Comparison of ENCODE assay signal across 37 cellular contexts in the genomic region with DNA sequence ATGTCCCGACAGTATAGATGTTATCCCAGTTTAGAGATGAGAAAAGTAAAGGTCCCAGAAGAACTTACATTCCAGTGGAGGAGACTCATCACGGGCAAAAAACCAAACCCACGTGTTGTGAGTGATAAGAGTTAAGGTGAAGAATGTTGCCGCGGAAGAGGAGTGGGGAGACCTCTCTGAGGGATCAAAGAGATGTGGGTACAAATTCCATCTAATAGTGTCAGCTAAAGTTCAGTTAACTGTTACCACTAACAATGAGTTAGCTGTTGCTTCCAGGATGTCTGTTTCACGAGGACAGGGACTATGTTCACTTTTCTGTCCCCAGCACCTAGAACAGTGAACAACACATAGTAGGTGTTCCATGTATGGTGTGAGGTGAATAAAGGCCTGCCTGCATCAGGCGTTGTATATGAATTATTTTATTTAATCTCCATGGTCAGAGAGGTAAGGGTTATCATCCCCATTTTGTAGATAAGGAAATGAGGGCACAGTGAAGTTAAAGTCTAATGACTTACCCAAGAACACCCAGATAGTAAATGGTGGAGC. TPM values are rescaled to one million over a fixed set of nuclear protein-coding genes. Genes with fewer than 3 reads are reported as not detected.
"Had no signal": no experiment of that assay in that cellular context is flagged by ENCODE, and none has a peak within 500 bp of the region (broad histone marks: within the 10 kb centered on the region; RNA-seq: fewer than 3 reads in every experiment).

No MANE protein-coding gene starts in this region.

- H3K27me3 Mint-ChIP-seq: activated B cell treated with CpG ODN at 0.5 μM for 24 hours; activated CD4-positive, alpha-beta memory T cell treated with anti-CD3 and anti-CD28 coated beads for 36 hours; activated CD4-positive, alpha-beta T cell treated with anti-CD3 and anti-CD28 coated beads, Interleukin-2, amount 10 ng/mL, durations not matched to agents 24 days and 14 days; activated CD8-positive, alpha-beta T cell treated with anti-CD3 and anti-CD28 coated beads for 36 hours; activated naive CD8-positive, alpha-beta T cell treated with anti-CD3 and anti-CD28 coated beads for 36 hours; activated T-helper 17 cell treated with anti-CD3 and anti-CD28 coated beads, Interleukin-2, amount 50 U/mL, for 72 hours had no signal

- H3K27ac Mint-ChIP-seq: activated B cell treated with CpG ODN at 0.5 μM for 24 hours; activated CD4-positive, alpha-beta memory T cell treated with anti-CD3 and anti-CD28 coated beads for 36 hours; activated CD4-positive, alpha-beta T cell treated with anti-CD3 and anti-CD28 coated beads, Interleukin-2, amount 10 ng/mL, durations not matched to agents 24 days and 14 days; activated CD8-positive, alpha-beta T cell treated with anti-CD3 and anti-CD28 coated beads for 36 hours; activated naive CD4-positive, alpha-beta T cell treated with anti-CD3 and anti-CD28 coated beads for 36 hours; activated naive CD4-positive, alpha-beta T cell treated with anti-CD3 and anti-CD28 coated beads, Interleukin-2, amount 50 U/mL, for 72 hours; activated naive CD8-positive, alpha-beta T cell treated with anti-CD3 and anti-CD28 coated beads for 36 hours; activated T-cell treated with anti-CD3 and anti-CD28 coated beads, Interleukin-2, amount 50 U/mL, for 72 hours; activated T-helper 1 cell treated with anti-CD3 and anti-CD28 coated beads, Interleukin-12 subunit alpha, Interleukin-12 subunit beta, Interleukin-2, Interleukin-4 antibody, amounts not matched to agents 30 ng/mL and 10 ng/mL and 1 ng/mL, durations not matched to agents 14 hours and 24 hours and 36 hours; activated T-helper 17 cell treated with anti-CD3 and anti-CD28 coated beads, Interleukin-2, amount 50 U/mL, for 72 hours; brain; T-helper 1 cell treated with Interleukin-12 subunit alpha and Interleukin-12 subunit beta and Interleukin-4 antibody, amounts not matched to agents 30 μg/mL and 1 μg/mL, for 36 hours; T-helper 2 cell treated with Interferon-gamma antibody and Interleukin-4, amounts not matched to agents 5 μg/mL and 100 μg/mL, for 36 hours had no signal

- H3K9me3 Mint-ChIP-seq: activated B cell treated with CpG ODN at 0.5 μM for 24 hours; activated CD4-positive, alpha-beta memory T cell treated with anti-CD3 and anti-CD28 coated beads for 36 hours; activated CD4-positive, alpha-beta T cell treated with anti-CD3 and anti-CD28 coated beads, Interleukin-2, amount 10 ng/mL, durations not matched to agents 24 days and 14 days; activated CD8-positive, alpha-beta T cell treated with anti-CD3 and anti-CD28 coated beads for 36 hours; activated naive CD4-positive, alpha-beta T cell treated with anti-CD3 and anti-CD28 coated beads for 36 hours; activated naive CD4-positive, alpha-beta T cell treated with anti-CD3 and anti-CD28 coated beads, Interleukin-2, amount 50 U/mL, for 72 hours; activated naive CD8-positive, alpha-beta T cell treated with anti-CD3 and anti-CD28 coated beads for 36 hours; activated T-cell treated with anti-CD3 and anti-CD28 coated beads, Interleukin-2, amount 50 U/mL, for 4 hours; activated T-cell treated with anti-CD3 and anti-CD28 coated beads, Interleukin-2, amount 50 U/mL, for 72 hours; activated T-helper 1 cell treated with anti-CD3 and anti-CD28 coated beads, Interleukin-12 subunit alpha, Interleukin-12 subunit beta, Interleukin-2, Interleukin-4 antibody, amounts not matched to agents 30 ng/mL and 10 ng/mL and 1 ng/mL, durations not matched to agents 14 hours and 24 hours and 36 hours; activated T-helper 17 cell treated with anti-CD3 and anti-CD28 coated beads, Interleukin-2, amount 50 U/mL, for 72 hours; T-helper 1 cell treated with Interleukin-12 subunit alpha and Interleukin-12 subunit beta and Interleukin-4 antibody, amounts not matched to agents 30 μg/mL and 1 μg/mL, for 36 hours; T-helper 2 cell treated with Interferon-gamma antibody and Interleukin-4, amounts not matched to agents 5 μg/mL and 100 μg/mL, for 36 hours had no signal

- FAIRE-seq: bronchial epithelial cell, colon had no signal

- H3K4me3 ChIP-seq: adrenal gland, cardiac muscle cell had no signal

- H3K27ac ChIP-seq: adrenal gland, cardiac muscle cell, VCaP had no signal

- H3K4me1 ChIP-seq: adrenal gland had no signal

- H3K9me3 ChIP-seq: adrenal gland had no signal

- H3K27me3 ChIP-seq: adrenal gland, cardiac muscle cell had no signal

- DNase-seq: activated B cell treated with CpG ODN at 0.5 μM for 24 hours; activated CD4-positive, alpha-beta memory T cell treated with anti-CD3 and anti-CD28 coated beads for 36 hours; activated CD4-positive, alpha-beta T cell treated with anti-CD3 and anti-CD28 coated beads for 4 hours; activated CD4-positive, alpha-beta T cell treated with anti-CD3 and anti-CD28 coated beads, Interleukin-2, amount 10 ng/mL, durations not matched to agents 24 days and 14 days; activated CD4-positive, alpha-beta T cell treated with anti-CD3 and anti-CD28 coated beads, Interleukin-2, amount 50 U/mL, for 1 hour; activated CD4-positive, alpha-beta T cell treated with anti-CD3 and anti-CD28 coated beads, Interleukin-2, amount 50 U/mL, for 4 hours; activated CD4-positive, CD25-positive, alpha-beta regulatory T cell treated with anti-CD3 and anti-CD28 coated beads, Interleukin-2, amount 50 U/mL, for 72 hours; activated CD8-positive, alpha-beta memory T cell treated with anti-CD3 and anti-CD28 coated beads, Interleukin-2, amount 50 U/mL, for 4 hours; activated CD8-positive, alpha-beta T cell treated with anti-CD3 and anti-CD28 coated beads for 36 hours; activated effector memory CD4-positive, alpha-beta T cell treated with anti-CD3 and anti-CD28 coated beads, Interleukin-2, amount 50 U/mL, for 16 hours; activated gamma-delta T cell treated with Interleukin-2 at 50 U/mL for 16 hours; activated naive CD4-positive, alpha-beta T cell; activated naive CD4-positive, alpha-beta T cell treated with anti-CD3 and anti-CD28 coated beads for 36 hours; activated naive CD4-positive, alpha-beta T cell treated with anti-CD3 and anti-CD28 coated beads, Interleukin-2, amount 50 U/mL, for 16 hours; activated naive CD8-positive, alpha-beta T cell treated with anti-CD3 and anti-CD28 coated beads for 36 hours; activated T-cell treated with anti-CD3 and anti-CD28 coated beads for 4 hours; activated T-cell treated with anti-CD3 and anti-CD28 coated beads, Interleukin-2, amount 50 U/mL, for 1 hour; activated T-cell treated with anti-CD3 and anti-CD28 coated beads, Interleukin-2, amount 50 U/mL, for 4 hours; activated T-cell treated with anti-CD3 and anti-CD28 coated beads, Interleukin-2, amount 50 U/mL, for 72 hours; adrenal gland; amniotic stem cell; aorta; caudate nucleus; T-helper 1 cell; T-helper 2 cell; T-helper 9 cell had no signal

- ATAC-seq: activated CD8-positive, alpha-beta T cell treated with anti-CD3 and anti-CD28 coated beads for 36 hours; activated naive CD4-positive, alpha-beta T cell treated with anti-CD3 and anti-CD28 coated beads, Interleukin-2, amount 50 U/mL, for 72 hours; activated T-cell treated with anti-CD3 and anti-CD28 coated beads, Interleukin-2, amount 50 U/mL, for 4 hours; activated T-cell treated with anti-CD3 and anti-CD28 coated beads, Interleukin-2, amount 50 U/mL, for 72 hours; activated T-helper 17 cell treated with anti-CD3 and anti-CD28 coated beads, Interleukin-2, amount 50 U/mL, for 72 hours had no signal

- H3K36me3 ChIP-seq: adrenal gland, cardiac muscle cell had no signal

- H3K4me3 Mint-ChIP-seq: activated B cell treated with CpG ODN at 0.5 μM for 24 hours; activated CD4-positive, alpha-beta memory T cell treated with anti-CD3 and anti-CD28 coated beads for 36 hours; activated CD4-positive, alpha-beta T cell treated with anti-CD3 and anti-CD28 coated beads, Interleukin-2, amount 10 ng/mL, durations not matched to agents 24 days and 14 days; activated CD8-positive, alpha-beta T cell treated with anti-CD3 and anti-CD28 coated beads for 36 hours; activated naive CD4-positive, alpha-beta T cell treated with anti-CD3 and anti-CD28 coated beads for 36 hours; activated naive CD8-positive, alpha-beta T cell treated with anti-CD3 and anti-CD28 coated beads for 36 hours; activated T-cell treated with anti-CD3 and anti-CD28 coated beads, Interleukin-2, amount 50 U/mL, for 4 hours; activated T-cell treated with anti-CD3 and anti-CD28 coated beads, Interleukin-2, amount 50 U/mL, for 72 hours; activated T-helper 1 cell treated with anti-CD3 and anti-CD28 coated beads, Interleukin-12 subunit alpha, Interleukin-12 subunit beta, Interleukin-2, Interleukin-4 antibody, amounts not matched to agents 30 ng/mL and 10 ng/mL and 1 ng/mL, durations not matched to agents 14 hours and 24 hours and 36 hours; activated T-helper 17 cell treated with anti-CD3 and anti-CD28 coated beads, Interleukin-2, amount 50 U/mL, for 72 hours; brain; T-helper 1 cell treated with Interleukin-12 subunit alpha and Interleukin-12 subunit beta and Interleukin-4 antibody, amounts not matched to agents 30 μg/mL and 1 μg/mL, for 36 hours; T-helper 2 cell treated with Interferon-gamma antibody and Interleukin-4, amounts not matched to agents 5 μg/mL and 100 μg/mL, for 36 hours had no signal

- H3K36me3 Mint-ChIP-seq: activated CD4-positive, alpha-beta memory T cell treated with anti-CD3 and anti-CD28 coated beads for 36 hours; activated naive CD4-positive, alpha-beta T cell treated with anti-CD3 and anti-CD28 coated beads, Interleukin-2, amount 50 U/mL, for 72 hours; activated naive CD8-positive, alpha-beta T cell treated with anti-CD3 and anti-CD28 coated beads for 36 hours; brain had no signal

- H3K4me1 Mint-ChIP-seq: activated B cell treated with CpG ODN at 0.5 μM for 24 hours; activated CD4-positive, alpha-beta T cell treated with anti-CD3 and anti-CD28 coated beads, Interleukin-2, amount 10 ng/mL, durations not matched to agents 24 days and 14 days; activated naive CD8-positive, alpha-beta T cell treated with anti-CD3 and anti-CD28 coated beads for 36 hours; activated T-helper 17 cell treated with anti-CD3 and anti-CD28 coated beads, Interleukin-2, amount 50 U/mL, for 72 hours; brain had no signal

RNA-seq across cellular contexts. Expression of gene RSPO4, which starts 39.8 kb away (rescaled TPM):
- total RNA-seq: activated CD4-positive, alpha-beta memory T cell treated with anti-CD3 and anti-CD28 coated beads for 36 hours; activated CD4-positive, alpha-beta T cell treated with anti-CD3 and anti-CD28 coated beads, Interleukin-2, amount 10 ng/mL, durations not matched to agents 24 days and 14 days; activated CD8-positive, alpha-beta memory T cell treated with anti-CD3 and anti-CD28 coated beads for 36 hours; activated CD8-positive, alpha-beta T cell treated with anti-CD3 and anti-CD28 coated beads for 36 hours; activated naive CD4-positive, alpha-beta T cell treated with anti-CD3 and anti-CD28 coated beads for 36 hours; activated naive CD4-positive, alpha-beta T cell treated with anti-CD3 and anti-CD28 coated beads, Interleukin-2, amount 50 U/mL, for 72 hours; activated naive CD8-positive, alpha-beta T cell treated with anti-CD3 and anti-CD28 coated beads for 36 hours; activated T-cell treated with anti-CD3 and anti-CD28 coated beads, Interleukin-2, amount 50 U/mL, for 4 hours; activated T-helper 1 cell treated with anti-CD3 and anti-CD28 coated beads, Interleukin-12 subunit alpha, Interleukin-12 subunit beta, Interleukin-2, Interleukin-4 antibody, amounts not matched to agents 30 ng/mL and 10 ng/mL and 1 ng/mL, durations not matched to agents 14 hours and 24 hours and 36 hours; activated T-helper 17 cell treated with anti-CD3 and anti-CD28 coated beads, Interleukin-2, amount 50 U/mL, for 72 hours; bronchial epithelial cell had no signal
- polyA plus RNA-seq: aorta had no signal
